ENCODE assay signal across 16 cellular contexts in the genomic region with DNA sequence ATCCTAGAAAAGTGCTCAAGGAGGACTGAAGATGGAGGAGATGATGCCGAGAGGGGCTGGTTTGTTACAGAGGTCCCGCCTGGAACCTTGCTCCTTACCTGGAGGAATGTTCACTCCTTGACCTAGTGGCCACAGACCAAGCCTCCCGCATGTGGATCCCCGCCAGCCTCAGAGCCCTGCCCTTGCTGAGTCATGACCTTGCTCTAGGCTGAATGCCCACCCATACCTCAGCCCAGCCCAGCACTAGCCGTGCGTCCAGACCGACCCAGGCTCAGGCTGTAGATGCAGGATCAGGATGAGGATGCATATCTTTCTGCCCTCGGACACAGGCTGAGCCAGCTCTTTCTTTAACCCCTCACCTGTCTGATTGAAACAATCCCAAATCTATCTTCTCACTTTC. TPM values are rescaled to one million over a fixed set of nuclear protein-coding genes. Genes with fewer than 3 reads are reported as not detected.
A peak's percentile ranks its signal among the peaks of the same experiment; 100 is the strongest.
DNase-seq lines count a peak whose midpoint lies in the region; ATAC-seq, FAIRE-seq and TF ChIP-seq lines count a peak whose summit lies in the region.
"Had no signal": no experiment of that assay in that cellular context is flagged by ENCODE, and none has a peak within 500 bp of the region (broad histone marks: within the 10 kb centered on the region; RNA-seq: fewer than 3 reads in every experiment).

No MANE protein-coding gene starts in this region.

- no peak overlapping the region for H2BK5ac ChIP-seq in H9 (ENCODE audit: insufficient read length, low read length)

- no peak overlapping the region; the same call in 1 of the 2 replicates for H3K14ac ChIP-seq in H9 (ENCODE audit: insufficient read depth, low read length)

- H3K23ac ChIP-seq in H9 (ENCODE audit: insufficient read length, low read depth, low read length) = no peak overlapping the region

- H3T11ph ChIP-seq in H9 (ENCODE audit: low read length) = no peak overlapping the region

- peaks cover 37 to 38% of the 10 kb centered on the region in 2 experiments for H3K4me1 Mint-ChIP-seq in H9
- H3K4me1 Mint-ChIP-seq in WTC11 = peaks cover 33% of the 10 kb centered on the region

- CTCF ChIA-PET in WTC11 (lab: Charles Lee) = no interaction called here

- H3K27ac ChIP-seq in H9 (ENCODE audit: insufficient read length, low read depth, low read length) (no peak overlapping the region), small intestine (ENCODE audit: low read depth in 1 of 2, low read length in 1 of 2) (no peak overlapping the region)
- H3K27ac ChIP-seq: A549; BLaER1 treated with 17β-estradiol and CSF1 and Interleukin-3, amounts not matched to agents 10 nM and 100 nM; GM23248 had no signal

- no peak overlapping the region for H2BK120ac ChIP-seq in H9 (ENCODE audit: low read depth, low read length, poor library complexity, severe bottlenecking)

- no peak overlapping the region for H3K4ac ChIP-seq in H9 (ENCODE audit: low read depth, low read length)

- H4K20me1 ChIP-seq in H9 (ENCODE audit: control insufficient read depth, insufficient read depth, insufficient read length) = no peaks in the 10 kb centered on the region
- H4K20me1 ChIP-seq: BLaER1 treated with 17β-estradiol and CSF1 and Interleukin-3, amounts not matched to agents 10 nM and 100 nM had no signal

- H3K18ac ChIP-seq in H9 (ENCODE audit: insufficient read length, low read depth, low read length) = peak overlapping the region; percentile 37

- no peak for ATAC-seq in WTC11
- no peak for ATAC-seq in left lobe of liver
- ATAC-seq: K562 had no signal

- H3K56ac ChIP-seq in H9 (ENCODE audit: insufficient read length, low read depth, low read length) = no peak overlapping the region

- WGBS in H9 (ENCODE audit: extremely low coverage, insufficient read length, low lambda C conversion rate) = no CpG with 5 or more reads among the region's 8 CpGs
- WGBS in small intestine, 3 donors = 46 to 75% (median 56%) methylated on average over 8 of the region's 8 CpGs

- no peak overlapping the region for H3K4me3 ChIP-seq in small intestine (ENCODE audit: low read depth in 1 of 2, low read length in 2 of 2)
- H3K4me3 ChIP-seq: A549; BLaER1 treated with 17β-estradiol and CSF1 and Interleukin-3, amounts not matched to agents 10 nM and 100 nM; GM23248; K562 had no signal

- H3K23me2 ChIP-seq in H9 (ENCODE audit: insufficient read length, low read depth, low read length, poor library complexity, severe bottlenecking) = no peaks in the 10 kb centered on the region

- H3K27me3 ChIP-seq in H9 (ENCODE audit: insufficient read depth, low read length) (no peaks in the 10 kb centered on the region), small intestine (ENCODE audit: control insufficient read depth in 2 of 2, insufficient read depth in 2 of 2, low read length in 2 of 2) (no peaks in the 10 kb centered on the region)
- H3K27me3 ChIP-seq: BLaER1 treated with 17β-estradiol and CSF1 and Interleukin-3, amounts not matched to agents 10 nM and 100 nM had no signal

- no peak overlapping the region for H4K8ac ChIP-seq in H9 (replicated peaks; ENCODE audit: insufficient read length, low read depth, low read length)

- no peaks in the 10 kb centered on the region for H3K36me3 ChIP-seq in small intestine (ENCODE audit: control insufficient read depth in 2 of 2, insufficient read depth in 2 of 2, low read length in 2 of 2)
- H3K36me3 ChIP-seq: BLaER1 treated with 17β-estradiol and CSF1 and Interleukin-3, amounts not matched to agents 10 nM and 100 nM had no signal

- TF ChIP-seq CTCF in H9 (conservative IDR thresholded peaks at IDR 0.05) (no peak), WTC11 (IDR thresholded peaks at IDR 0.05) (no peak)

- DNase-seq in H9 (no peak), WTC11 (ENCODE audit: low spot score) (no peak), left lobe of liver (ENCODE audit: low spot score) (peak; percentile 39), small intestine (peak; percentile 52), C1 segment of cervical spinal cord (lab: John Stamatoyannopoulos, UW) (no peak), inferior parietal cortex (ENCODE audit: extremely low spot score) (no peak), NOMO-1 (lab: John Stamatoyannopoulos, UW; ENCODE audit: unreplicated experiment in 2 of 2) (no peak), medulla oblongata (ENCODE audit: extremely low spot score) (no peak)
- DNase-seq: GM23248, NCI-H1417 treated with DMSO at 0.1 percent for 48 hours, NCI-H1930, NCI-H2171, NCI-H446 treated with DMSO at 0.1 percent for 48 hours had no signal

- H2AFZ ChIP-seq in H9 (ENCODE audit: low read length) = no peak overlapping the region
- H2AFZ ChIP-seq: GM23248 had no signal

- H2BK20ac ChIP-seq in H9 (ENCODE audit: low read depth, low read length, poor library complexity, severe bottlenecking) = no peak overlapping the region

- no peaks in the 10 kb centered on the region for H3K9me3 ChIP-seq in H9 (ENCODE audit: control insufficient read depth, low read depth, low read length)
- H3K9me3 ChIP-seq in small intestine (ENCODE audit: control insufficient read depth, low read depth) = no peaks in the 10 kb centered on the region

- no peak overlapping the region for H2BK12ac ChIP-seq in H9 (ENCODE audit: insufficient read length, low read depth, low read length)

- no peaks in the 10 kb centered on the region for H3K79me1 ChIP-seq in H9 (ENCODE audit: insufficient read depth, low read depth, low read length, poor library complexity, severe bottlenecking)

- H4K91ac ChIP-seq in H9 (ENCODE audit: insufficient read length, low read depth, low read length) = no peak overlapping the region

- H3K4me3 Mint-ChIP-seq in H9 = no peak overlapping the region
- no peak overlapping the region for H3K4me3 Mint-ChIP-seq in WTC11

- no peak overlapping the region for H4K5ac ChIP-seq in H9 (ENCODE audit: insufficient read length, low read depth, low read length)

- no peaks in the 10 kb centered on the region for H3K79me2 ChIP-seq in H9 (ENCODE audit: insufficient read depth, low read length)

- no peak overlapping the region for H2AK5ac ChIP-seq in H9 (ENCODE audit: insufficient read length, low read length)

- no peak overlapping the region for H2BK15ac ChIP-seq in H9 (ENCODE audit: low read depth, low read length)

- H3K27me3 Mint-ChIP-seq in H9 (ENCODE audit: low read depth) (no peaks in the 10 kb centered on the region; the same call in 1 of the 2 replicates), WTC11 (ENCODE audit: low read depth) (no peaks in the 10 kb centered on the region)

- POLR2A ChIA-PET in WTC11 (lab: Charles Lee) = no interaction called here

- H3K4me2 ChIP-seq in H9 (ENCODE audit: insufficient read depth, insufficient read length, low read length) = no peak overlapping the region
- H3K4me2 ChIP-seq: A549; BLaER1 treated with 17β-estradiol and CSF1 and Interleukin-3, amounts not matched to agents 10 nM and 100 nM had no signal

- H3K9me3 Mint-ChIP-seq in H9 (no peaks in the 10 kb centered on the region; a peak in 2 of 5 replicates), WTC11 (peaks cover 10% of the 10 kb centered on the region)

- no peak overlapping the region for H3K9ac ChIP-seq in H9 (ENCODE audit: extremely low read depth, insufficient read length, low read length)
- H3K9ac ChIP-seq: BLaER1 treated with 17β-estradiol and CSF1 and Interleukin-3, amounts not matched to agents 10 nM and 100 nM; GM23248 had no signal

- H3K27ac Mint-ChIP-seq in H9 (peak overlapping the region in 2 of 3 experiments; percentile 19 to 65; a peak in 2 of 7 replicates), WTC11 (peak overlapping the region; percentile 24)

- H3K36me3 Mint-ChIP-seq in H9 (ENCODE audit: insufficient read depth in 1 of 3, low read depth in 3 of 3) (peaks cover 24 to 50% (median 43%) of the 10 kb centered on the region in 3 experiments), WTC11 (peaks cover 51% of the 10 kb centered on the region)

- no peak for FAIRE-seq in small intestine (lab: Jason Lieb, UNC)
- FAIRE-seq: A549, K562 had no signal

- H3K4me1 ChIP-seq in H9 (ENCODE audit: insufficient read depth, low read length) (peaks cover 13% of the 10 kb centered on the region; the same call in 1 of the 2 replicates), small intestine (ENCODE audit: control insufficient read depth in 2 of 2, insufficient read depth in 1 of 2, low read depth in 1 of 2, low read length in 1 of 2) (peaks cover 0 to 4% of the 10 kb centered on the region in 2 donors)
- H3K4me1 ChIP-seq: A549 had no signal

TF ChIP-seq in WTC11, 78 proteins besides CTCF, POLR2A, EP300 and RAD21:
- no peak for TF ChIP-seq ZNF423 (CRISPR knock-in tag; IDR thresholded peaks at IDR 0.05)
- no peak for TF ChIP-seq ZNF671 (CRISPR knock-in tag; IDR thresholded peaks at IDR 0.05)
- no peak for TF ChIP-seq JAZF1 (CRISPR knock-in tag; IDR thresholded peaks at IDR 0.05)
- TF ChIP-seq, protein P1, sequence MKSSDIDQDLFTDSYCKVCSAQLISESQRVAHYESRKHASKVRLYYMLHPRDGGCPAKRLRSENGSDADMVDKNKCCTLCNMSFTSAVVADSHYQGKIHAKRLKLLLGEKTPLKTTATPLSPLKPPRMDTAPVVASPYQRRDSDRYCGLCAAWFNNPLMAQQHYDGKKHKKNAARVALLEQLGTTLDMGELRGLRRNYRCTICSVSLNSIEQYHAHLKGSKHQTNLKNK (CRISPR knock-in tag; IDR thresholded peaks at IDR 0.05) = no peak
- no peak for TF ChIP-seq FOXK1 (CRISPR knock-in tag; IDR thresholded peaks at IDR 0.05)

RNA-seq across cellular contexts. Expression of gene WSCD1, which starts 34.8 kb away (rescaled TPM):
- total RNA-seq in H9 (2021) (33.6 and 34.9 TPM in 2 replicates), WTC11 (2021) (57.5 to 80.2 TPM (median 71.9 TPM) in 3 replicates), left lobe of liver (2.9 TPM)
- polyA plus RNA-seq in small intestine = 1 to 10 TPM; 2.9 to 5.0 (median 3.2) TPM
- total RNA-seq: K562 had no signal
- polyA plus RNA-seq: GM23248, K562 had no signal

Comparison
In these comparisons a context has a peak if more than half of its experiments do, and no peak if none do; other contexts are left out.
1. DNase-seq: peak in left lobe of liver (single experiment) and small intestine (single experiment); none in H9 (single experiment), WTC11 (single experiment), C1 segment of cervical spinal cord (0 of 14), inferior parietal cortex (single experiment), NOMO-1 (0 of 2) and medulla oblongata (single experiment).